In the genomic region with DNA sequence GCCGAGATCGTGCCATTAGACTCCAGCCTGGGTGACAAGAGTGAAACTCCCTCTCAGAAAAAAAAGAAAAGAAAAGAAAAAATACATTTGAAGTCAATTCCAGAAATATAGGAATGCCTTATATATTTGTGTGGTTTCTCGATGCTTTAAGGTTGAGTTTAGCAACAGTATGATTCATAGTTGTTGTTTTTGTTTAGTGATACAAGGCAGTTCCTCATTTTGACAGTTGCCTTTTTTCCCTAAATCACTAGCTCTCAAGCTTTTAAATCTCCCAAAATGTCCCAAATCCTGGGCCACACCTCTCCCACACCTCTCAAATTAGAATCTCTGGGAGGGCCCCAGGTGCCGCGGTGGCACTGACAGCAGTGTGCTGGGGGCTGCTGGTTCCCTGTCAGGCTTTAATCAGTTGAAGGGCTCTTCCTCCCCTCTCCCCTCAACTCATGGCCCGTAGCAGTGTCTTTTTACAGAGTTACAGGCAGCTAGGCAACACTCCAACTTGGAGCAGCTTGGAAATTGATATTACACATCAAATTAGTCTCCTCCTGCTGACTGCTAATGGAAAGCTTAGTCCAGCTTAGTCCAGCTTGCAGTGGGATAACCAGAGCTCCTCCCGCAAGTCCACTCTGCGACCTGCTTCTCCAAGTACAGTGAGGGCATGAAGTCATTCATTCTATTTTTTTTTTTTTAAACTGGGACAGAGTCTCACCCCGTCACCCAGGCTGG, we compare ENCODE assay signal across 26 cellular contexts. TPM values are rescaled to one million over a fixed set of nuclear protein-coding genes. Genes with fewer than 3 reads are reported as not detected.
A peak's percentile ranks its signal among the peaks of the same experiment; 100 is the strongest.
DNase-seq lines count a peak whose midpoint lies in the region; ATAC-seq, FAIRE-seq and TF ChIP-seq lines count a peak whose summit lies in the region.
"Had no signal": no experiment of that assay in that cellular context is flagged by ENCODE, and none has a peak within 500 bp of the region (broad histone marks: within the 10 kb centered on the region; RNA-seq: fewer than 3 reads in every experiment).

No MANE protein-coding gene starts in this region.

- H3K4me1 ChIP-seq in cardiac muscle cell (ENCODE audit: low read depth) (peaks cover 37% of the 10 kb centered on the region), right atrium auricular region (peaks cover 0 to 72% of the 10 kb centered on the region in 2 donors), GM12878 (ENCODE audit: control insufficient read depth, insufficient read depth, low read length) (no peaks in the 10 kb centered on the region; the same call in 1 of the 2 replicates), uterus (peaks cover 0 to 14% of the 10 kb centered on the region in 2 donors)
- H3K4me1 ChIP-seq: breast epithelium had no signal

- no TSS peak for BruUV-seq in GM12878 (replicated peaks; lab: Mats Ljungman, UMichigan)

- peaks cover 43% of the 10 kb centered on the region for H3K4me1 Mint-ChIP-seq in nephron
- H3K4me1 Mint-ChIP-seq: activated naive CD4-positive, alpha-beta T cell treated with anti-CD3 and anti-CD28 coated beads, Interleukin-2, amount 10 ng/mL, durations not matched to agents 7 days and 5 days had no signal

- H3K4me2 ChIP-seq in GM12878 (ENCODE audit: control insufficient read depth, insufficient read depth): no peak overlapping the region
- H3K4me2 ChIP-seq: smooth muscle cell had no signal

- H3K27ac ChIP-seq in cardiac muscle cell: peak overlapping the region; percentile 68
- peak overlapping the region in 1 of 2 donors; percentile 39 for H3K27ac ChIP-seq in right atrium auricular region
- H3K27ac ChIP-seq in GM12878 (ENCODE audit: control insufficient read depth, insufficient read depth): no peak overlapping the region
- peak overlapping the region; percentile 41 to 50 for H3K27ac ChIP-seq in uterus
- H3K27ac ChIP-seq: breast epithelium, HL-60, SJCRH30, upper lobe of right lung had no signal

- 67% methylated on average over 9 of the region's 9 CpGs for WGBS in GM12878 (ENCODE audit: insufficient coverage, insufficient replicate concordance, low lambda C conversion rate, missing lambda C conversion rate)

- H3K36me3 ChIP-seq in cardiac muscle cell (no peaks in the 10 kb centered on the region), right atrium auricular region (no peaks in the 10 kb centered on the region), GM12878 (ENCODE audit: control insufficient read depth in 2 of 2, insufficient read depth in 2 of 2, low read length in 1 of 2) (no peaks in the 10 kb centered on the region), uterus (no peaks in the 10 kb centered on the region)
- H3K36me3 ChIP-seq: breast epithelium, SJCRH30, upper lobe of right lung had no signal

- H2AFZ ChIP-seq in GM12878 (ENCODE audit: control insufficient read depth, low read depth, low read length): no peak overlapping the region

- no peaks in the 10 kb centered on the region for H3K79me2 ChIP-seq in GM12878 (ENCODE audit: control insufficient read depth, insufficient read depth, low read length)

- no peak for FAIRE-seq in GM12878 (lab: Jason Lieb, UNC)
- FAIRE-seq: colon, RCC 7860 had no signal

- TF ChIP-seq POLR2A in GM12878 (IDR thresholded peaks at IDR 0.05; ENCODE audit: low read depth, low read length): no peak
- no peak for TF ChIP-seq POLR2A in uterus (IDR thresholded peaks at IDR 0.05)

- H3K4me3 Mint-ChIP-seq in nephron: peak overlapping the region in 2 of 3 experiments; percentile 36 to 45
- H3K4me3 Mint-ChIP-seq: activated naive CD4-positive, alpha-beta T cell treated with anti-CD3 and anti-CD28 coated beads, Interleukin-2, amount 10 ng/mL, durations not matched to agents 7 days and 5 days; effector memory CD8-positive, alpha-beta T cell had no signal

- peak in 1 of 2 donors; percentile 16 for DNase-seq in cardiac muscle cell (ENCODE audit: low read depth in 1 of 2, low spot score in 1 of 2)
- no peak for DNase-seq in right atrium auricular region (ENCODE audit: low spot score)
- no peak for DNase-seq in GM12878 (ENCODE audit: low read depth, low spot score)
- DNase-seq in uterus: no peak
- no peak for DNase-seq in retina
- DNase-seq: ACHN; activated CD4-positive, alpha-beta T cell treated with anti-CD3 and anti-CD28 coated beads, Interleukin-2, amount 50 U/mL, for 48 hours; activated naive CD4-positive, alpha-beta T cell treated with anti-CD3 and anti-CD28 coated beads, Interleukin-2, amount 10 ng/mL, durations not matched to agents 7 days and 5 days; amniotic stem cell; DND-41; effector memory CD8-positive, alpha-beta T cell; hippocampal formation; Karpas-422; left colon; mesendoderm; occipital lobe; SJCRH30; upper lobe of right lung had no signal

- H3K27me3 ChIP-seq in cardiac muscle cell (no peaks in the 10 kb centered on the region), right atrium auricular region (no peaks in the 10 kb centered on the region), GM12878 (replicated peaks in 1 of 2; ENCODE audit: control insufficient read depth in 2 of 2, insufficient read depth in 2 of 2, low read length in 1 of 2) (no peaks in the 10 kb centered on the region; a peak in 1 of 4 replicates), uterus (no peaks in the 10 kb centered on the region)
- H3K27me3 ChIP-seq: breast epithelium, SJCRH30, upper lobe of right lung had no signal

- H3K27ac Mint-ChIP-seq in nephron: peak overlapping the region; percentile 63 to 75 (median 70)
- H3K27ac Mint-ChIP-seq: activated naive CD4-positive, alpha-beta T cell treated with anti-CD3 and anti-CD28 coated beads, Interleukin-2, amount 10 ng/mL, durations not matched to agents 7 days and 5 days; effector memory CD8-positive, alpha-beta T cell had no signal

- TF ChIP-seq CTCF in cardiac muscle cell (IDR thresholded peaks at IDR 0.05; ENCODE audit: low read depth, low read length) (no peak), right atrium auricular region (IDR thresholded peaks at IDR 0.05) (no peak), GM12878 (IDR thresholded peaks at IDR 0.05 in 2 of 3, conservative IDR thresholded peaks at IDR 0.05 in 1 of 3; ENCODE audit: control insufficient read depth in 2 of 3, extremely low read depth in 1 of 3, insufficient read depth in 1 of 3, low read depth in 3 of 3, low read length in 3 of 3) (no peak), nephron (IDR thresholded peaks at IDR 0.05; ENCODE audit: unreplicated experiment in 3 of 3) (no peak), uterus (IDR thresholded peaks at IDR 0.05) (no peak)

- H3K27me3 Mint-ChIP-seq in nephron (ENCODE audit: low read depth): no peaks in the 10 kb centered on the region
- H3K27me3 Mint-ChIP-seq: effector memory CD8-positive, alpha-beta T cell had no signal

- CTCF ChIA-PET in GM12878 (lab: Yijun Ruan, JAX): interaction anchor here (0.8 kb wide), 1 partner anchor 43 kb away, joined by 3 read pairs; no protein-coding TSS in a partner anchor

- in situ Hi-C loops in GM12878 (cut with MboI): no loop called here

- no peaks in the 10 kb centered on the region; the same call in 1 of the 2 replicates for H4K20me1 ChIP-seq in GM12878 (ENCODE audit: control insufficient read depth, insufficient read depth)

- TF ChIP-seq EP300 in GM12878 (IDR thresholded peaks at IDR 0.05; ENCODE audit: borderline replicate concordance in 1 of 2, control insufficient read depth in 1 of 2, low read depth in 2 of 2, low read length in 2 of 2): no peak

- no peaks in the 10 kb centered on the region for H3K9me3 Mint-ChIP-seq in nephron
- H3K9me3 Mint-ChIP-seq: activated naive CD4-positive, alpha-beta T cell treated with anti-CD3 and anti-CD28 coated beads, Interleukin-2, amount 10 ng/mL, durations not matched to agents 7 days and 5 days; effector memory CD8-positive, alpha-beta T cell had no signal

- SMC1A ChIA-PET in GM12878 (lab: Charles Lee; ENCODE audit: uncharacterized antibody, unreplicated experiment): interaction anchor here (0.6 to 0.9 kb wide), 2 partner anchors 10 to 1655 kb away, joined by 3 read pairs; no protein-coding TSS in a partner anchor

- no peaks in the 10 kb centered on the region for H3K9me3 ChIP-seq in cardiac muscle cell (ENCODE audit: low read depth)
- no peaks in the 10 kb centered on the region for H3K9me3 ChIP-seq in right atrium auricular region
- no peaks in the 10 kb centered on the region for H3K9me3 ChIP-seq in GM12878 (replicated peaks; ENCODE audit: control insufficient read depth, insufficient read depth, low read length)
- no peaks in the 10 kb centered on the region for H3K9me3 ChIP-seq in uterus
- H3K9me3 ChIP-seq: breast epithelium, SJCRH30, upper lobe of right lung had no signal

- POLR2A ChIA-PET in GM12878 (lab: Charles Lee): no interaction called here

- intact Hi-C loops in GM12878 (cut with micrococcal nuclease; ENCODE audit: unreplicated experiment): no loop called here
- intact Hi-C loops in uterus (cut with DNase I; ENCODE audit: low total_unique reads): no loop called here

- TF ChIP-seq RAD21 in GM12878 (IDR thresholded peaks at IDR 0.05; ENCODE audit: insufficient read depth, low read depth, low read length): no peak

- ATAC-seq in GM12878: no peak
- ATAC-seq in GM18502 (IDR thresholded peaks at IDR 0.05; ENCODE audit: poor library complexity, unreplicated experiment): no peak
- ATAC-seq in HG02870 (IDR thresholded peaks at IDR 0.05; ENCODE audit: unreplicated experiment): no peak
- ATAC-seq: effector memory CD8-positive, alpha-beta T cell; left colon; upper lobe of right lung had no signal

- H3K9ac ChIP-seq in GM12878 (ENCODE audit: control insufficient read depth, insufficient read depth, low read length): no peak overlapping the region

- no peak overlapping the region for H3K4me3 ChIP-seq in cardiac muscle cell
- H3K4me3 ChIP-seq in right atrium auricular region: no peak overlapping the region
- no peak overlapping the region for H3K4me3 ChIP-seq in GM12878
- no peak overlapping the region for H3K4me3 ChIP-seq in uterus
- H3K4me3 ChIP-seq: breast epithelium, SJCRH30, smooth muscle cell, upper lobe of right lung had no signal

- RAD21 ChIA-PET in GM12878 (lab: Charles Lee; ENCODE audit: unreplicated experiment): interaction anchor here (2.2 kb wide), 1 partner anchor 11 kb away, joined by 4 read pairs; no protein-coding TSS in a partner anchor

- H3K36me3 Mint-ChIP-seq in nephron (ENCODE audit: low read depth): peaks cover 5% of the 10 kb centered on the region
- H3K36me3 Mint-ChIP-seq: activated naive CD4-positive, alpha-beta T cell treated with anti-CD3 and anti-CD28 coated beads, Interleukin-2, amount 10 ng/mL, durations not matched to agents 7 days and 5 days had no signal

RNA-seq across cellular contexts. Expression of gene EPN2, which starts 58.5 kb away (rescaled TPM):
- 32.5 and 43.5 TPM in 2 replicates for total RNA-seq in cardiac muscle cell
- polyA plus RNA-seq in cardiac muscle cell: 45.5 and 75.9 TPM in 2 replicates
- total RNA-seq in right atrium auricular region: 10 to 100 TPM; 68.0 to 73.1 TPM
- total RNA-seq in GM12878 (2013; cell fraction: nucleolus; rRNA removed): 42.7 and 44.8 TPM in 2 replicates
- total RNA-seq in GM12878 (2014; rRNA removed): 2.1 and 2.7 TPM in 2 replicates
- 1.8 and 3.2 TPM in 2 replicates for total RNA-seq in GM12878 (2014; rRNA removed; fragmentation: Illumina TruSeq; extraction: Trizol)
- total RNA-seq in GM12878 (2021): 4.8 and 5.0 TPM in 2 replicates
- 2.5 TPM for polyA plus RNA-seq in GM12878 (2011; ENCODE audit: low read depth)
- 4.7 and 5.7 TPM in 2 replicates for polyA plus RNA-seq in GM12878 (2011; rRNA removed)
- polyA plus RNA-seq in GM12878 (2011; cell fraction: cytosol; rRNA removed): 5.4 and 7.0 TPM in 2 replicates
- polyA plus RNA-seq in GM12878 (2011; cell fraction: nucleus; rRNA removed): 14.0 and 14.5 TPM in 2 replicates
- 6.4 and 6.5 TPM in 2 replicates for polyA plus RNA-seq in GM12878 (2012)
- polyA plus RNA-seq in GM12878 (2014; fragmentation: Illumina TruSeq; extraction: Trizol): 3.3 and 4.8 TPM in 2 replicates
- under 1 TPM; 0.26 to 0.62 TPM for polyA plus RNA-seq in GM12878 (2014; fragmentation: Nextera tagmentation; extraction: Ambion mirVana)
- polyA plus RNA-seq in GM12878 (2014; rRNA removed): 5.2 and 5.9 TPM in 2 replicates
- 1 to 10 TPM; 5.6 to 8.4 TPM for polyA plus RNA-seq in GM12878 (2016; fragmentation: Nextera tagmentation; extraction: Ambion mirVana)
- 8.7 and 11.1 TPM in 2 replicates for polyA minus RNA-seq in GM12878 (2011; rRNA and poly(A)+ RNA removed)
- 2.2 and 4.4 TPM in 2 replicates for polyA minus RNA-seq in GM12878 (2011; cell fraction: cytosol; rRNA and poly(A)+ RNA removed)
- 6.3 and 9.8 TPM in 2 replicates for polyA minus RNA-seq in GM12878 (2011; cell fraction: nucleus; rRNA and poly(A)+ RNA removed)
- total RNA-seq in uterus: 100 to 1,000 TPM in 2 of 4 donors, 10 to 100 TPM in 2; 25.6 to 145 (median 84.1) TPM
